Comparison of ENCODE assay signal across 11 cellular contexts in the genomic region with DNA sequence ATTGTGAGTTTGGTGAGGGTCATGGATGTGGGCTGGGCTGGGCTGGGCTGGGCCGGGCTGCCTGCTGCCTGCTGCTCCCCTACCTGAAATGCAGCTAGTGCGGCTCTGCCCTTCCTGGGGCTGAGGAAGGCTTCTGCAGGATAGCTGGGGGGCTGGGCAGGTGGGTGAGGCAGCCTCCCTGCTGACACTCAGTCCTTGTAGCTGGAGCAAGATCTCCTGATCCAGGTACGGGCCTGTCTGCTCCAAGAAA. TPM values are rescaled to one million over a fixed set of nuclear protein-coding genes. Genes with fewer than 3 reads are reported as not detected.
DNase-seq lines count a peak whose midpoint lies in the region; ATAC-seq, FAIRE-seq and TF ChIP-seq lines count a peak whose summit lies in the region.
"Had no signal": no experiment of that assay in that cellular context is flagged by ENCODE, and none has a peak within 500 bp of the region (broad histone marks: within the 10 kb centered on the region; RNA-seq: fewer than 3 reads in every experiment).

No MANE protein-coding gene starts in this region.

- H3K36me3 Mint-ChIP-seq in CD4-positive, CD25-positive, alpha-beta regulatory T cell, result peaks cover 27% of the 10 kb centered on the region
- H3K36me3 Mint-ChIP-seq in activated naive CD8-positive, alpha-beta T cell treated with anti-CD3 and anti-CD28 coated beads, Interleukin-2, amount 10 ng/mL, durations not matched to agents 7 days and 5 days, result peaks cover 27% of the 10 kb centered on the region

- no peaks in the 10 kb centered on the region for H3K27me3 Mint-ChIP-seq in CD4-positive, CD25-positive, alpha-beta regulatory T cell
- H3K27me3 Mint-ChIP-seq in activated naive CD8-positive, alpha-beta T cell treated with anti-CD3 and anti-CD28 coated beads, Interleukin-2, amount 10 ng/mL, durations not matched to agents 7 days and 5 days, result no peaks in the 10 kb centered on the region

- CTCF ChIA-PET in HepG2 (lab: Yijun Ruan, JAX; ENCODE audit: low intra/inter-chr PET ratio, low total read pairs), result no interaction called here

- H3K36me3 ChIP-seq in CD4-positive, CD25-positive, alpha-beta regulatory T cell (ENCODE audit: control insufficient read depth, insufficient read depth, low read length), result peaks cover 36% of the 10 kb centered on the region
- H3K36me3 ChIP-seq in HUES48 (ENCODE audit: control insufficient read depth, insufficient read depth, low read length) (peaks cover 38% of the 10 kb centered on the region), HepG2 (replicated peaks in 1 of 2; ENCODE audit: control insufficient read depth in 1 of 2, insufficient read depth in 2 of 2, low read length in 2 of 2) (peaks cover 23 to 35% of the 10 kb centered on the region in 2 experiments)

- H3K4me1 Mint-ChIP-seq in CD4-positive, CD25-positive, alpha-beta regulatory T cell, result peaks cover 16 to 49% (median 33%) of the 10 kb centered on the region in 4 donors
- H3K4me1 Mint-ChIP-seq in activated naive CD8-positive, alpha-beta T cell treated with anti-CD3 and anti-CD28 coated beads, Interleukin-2, amount 10 ng/mL, durations not matched to agents 7 days and 5 days, result peaks cover 39% of the 10 kb centered on the region

- no peak overlapping the region for H3K27ac ChIP-seq in CD4-positive, CD25-positive, alpha-beta regulatory T cell (ENCODE audit: insufficient read depth, low read length, poor library complexity, severe bottlenecking)
- H3K27ac ChIP-seq in HUES48 (ENCODE audit: low read depth, low read length), result peak overlapping the region; percentile 81
- no peak overlapping the region for H3K27ac ChIP-seq in HepG2 (ENCODE audit: extremely low read length, insufficient read depth, low read length)
- H3K27ac ChIP-seq: thyroid gland had no signal

- peak overlapping the region in 1 of 3 donors; percentile 62 for H3K27ac Mint-ChIP-seq in CD4-positive, CD25-positive, alpha-beta regulatory T cell
- H3K27ac Mint-ChIP-seq in activated naive CD8-positive, alpha-beta T cell treated with anti-CD3 and anti-CD28 coated beads, Interleukin-2, amount 10 ng/mL, durations not matched to agents 7 days and 5 days, result no peak overlapping the region

- intact Hi-C loops in HepG2 (cut with micrococcal nuclease; ENCODE audit: unreplicated experiment), result no loop called here

- TF ChIP-seq CTCF in HepG2 (CRISPR knock-in tag; IDR thresholded peaks at IDR 0.05), result no peak

- TF ChIP-seq POLR2A in HepG2 (IDR thresholded peaks at IDR 0.05; ENCODE audit: insufficient read depth in 1 of 2, low read depth in 2 of 2, low read length in 2 of 2) (no peak), GM12891 (IDR thresholded peaks at IDR 0.05; ENCODE audit: low read depth, low read length) (no peak)

- H3K4me3 ChIP-seq in CD4-positive, CD25-positive, alpha-beta regulatory T cell (ENCODE audit: low read depth, low read length), result no peak overlapping the region
- peak overlapping the region; percentile 55; the same call in 1 of the 2 replicates for H3K4me3 ChIP-seq in HUES48 (ENCODE audit: low read depth, low read length)
- peak overlapping the region in 1 of 3 experiments; percentile 50; a peak in 1 of 6 replicates for H3K4me3 ChIP-seq in HepG2 (replicated peaks in 1 of 3; ENCODE audit: insufficient read depth in 1 of 3, low read depth in 2 of 3, low read length in 3 of 3)
- H3K4me3 ChIP-seq: thyroid gland had no signal

- H2AFZ ChIP-seq in HepG2 (ENCODE audit: low read length), result no peak overlapping the region

- no peak overlapping the region for H3K9ac ChIP-seq in HUES48 (ENCODE audit: low read depth, low read length)
- peak overlapping the region; percentile 16; the same call in 1 of the 2 replicates for H3K9ac ChIP-seq in HepG2 (ENCODE audit: insufficient read depth, low read depth, low read length)

- FAIRE-seq in HepG2 (lab: Jason Lieb, UNC) (no peak), GM12891 (lab: Jason Lieb, UNC) (no peak)
- FAIRE-seq: frontal cortex, GM12892 had no signal

- H3K9me3 Mint-ChIP-seq in CD4-positive, CD25-positive, alpha-beta regulatory T cell, result no peaks in the 10 kb centered on the region
- H3K9me3 Mint-ChIP-seq in activated naive CD8-positive, alpha-beta T cell treated with anti-CD3 and anti-CD28 coated beads, Interleukin-2, amount 10 ng/mL, durations not matched to agents 7 days and 5 days, result no peaks in the 10 kb centered on the region

- peaks cover 44% of the 10 kb centered on the region for H3K4me1 ChIP-seq in CD4-positive, CD25-positive, alpha-beta regulatory T cell (ENCODE audit: control insufficient read depth, insufficient read depth, low read length, poor library complexity, severe bottlenecking)
- H3K4me1 ChIP-seq in HUES48 (ENCODE audit: control insufficient read depth, insufficient read depth, low read length) (peaks cover 38% of the 10 kb centered on the region), HepG2 (ENCODE audit: insufficient read depth, low read length) (peaks cover 57% of the 10 kb centered on the region)

- H3K9me3 ChIP-seq in CD4-positive, CD25-positive, alpha-beta regulatory T cell (ENCODE audit: control insufficient read depth in 2 of 2, low read length in 2 of 2), result no peaks in the 10 kb centered on the region
- no peaks in the 10 kb centered on the region for H3K9me3 ChIP-seq in HUES48 (ENCODE audit: control insufficient read depth, insufficient read depth, low read length)
- no peaks in the 10 kb centered on the region for H3K9me3 ChIP-seq in HepG2 (ENCODE audit: low read length)
- H3K9me3 ChIP-seq: thyroid gland had no signal

- BruUV-seq in HepG2 (replicated peaks; lab: Mats Ljungman, UMichigan), result no TSS peak

- H3K4me2 ChIP-seq in HepG2 (ENCODE audit: low read depth, low read length), result peak overlapping the region; percentile 97

- ATAC-seq in CD4-positive, CD25-positive, alpha-beta regulatory T cell (ENCODE audit: low read depth in 2 of 2), result no peak
- ATAC-seq in activated naive CD8-positive, alpha-beta T cell treated with anti-CD3 and anti-CD28 coated beads, Interleukin-2, amount 10 ng/mL, durations not matched to agents 7 days and 5 days (ENCODE audit: low read depth), result no peak
- peak; percentile 1; the same call in 2 of the 3 replicates for ATAC-seq in HepG2
- no peak for ATAC-seq in GM18907 (IDR thresholded peaks at IDR 0.05; ENCODE audit: unreplicated experiment)
- ATAC-seq in GM18517 (IDR thresholded peaks at IDR 0.05; ENCODE audit: unreplicated experiment), result no peak

- TF ChIP-seq RAD21 in HepG2 (CRISPR knock-in tag; IDR thresholded peaks at IDR 0.05), result no peak

- TF ChIP-seq EP300 in HepG2 (IDR thresholded peaks at IDR 0.05; ENCODE audit: low read depth in 2 of 2, low read length in 2 of 2) (no peak), HepG2 (CRISPR knock-in tag; IDR thresholded peaks at IDR 0.05; ENCODE audit: borderline replicate concordance) (no peak)

- in situ Hi-C loops in HepG2 (cut with HindIII; ENCODE audit: extremely low pct_ligation_motif_present, low pct_unique_long_range_greater_than_20kb), result no loop called here

- peaks cover 60% of the 10 kb centered on the region for H4K20me1 ChIP-seq in HepG2 (ENCODE audit: insufficient read depth, low read length)

- POLR2A ChIA-PET in activated naive CD8-positive, alpha-beta T cell treated with anti-CD3 and anti-CD28 coated beads, Interleukin-2, amount 10 ng/mL, durations not matched to agents 7 days and 5 days (lab: Charles Lee), result interaction anchor here (1.3 kb wide), 1 partner anchor 249 kb away, joined by 3 read pairs; no protein-coding TSS in a partner anchor
- POLR2A ChIA-PET in HepG2 (lab: Yijun Ruan, JAX), result interaction anchor here (0.9 to 1.8 kb wide), 5 partner anchors 11 to 141 kb away, joined by 3 to 5 read pairs (median 4); a partner anchor contains a TSS

- 21% methylated on average over 2 of the region's 3 CpGs for WGBS in HepG2 (ENCODE audit: low lambda C conversion rate)

- H3K27me3 ChIP-seq in CD4-positive, CD25-positive, alpha-beta regulatory T cell (ENCODE audit: control insufficient read depth, insufficient read depth, low read length), result no peaks in the 10 kb centered on the region
- H3K27me3 ChIP-seq in HUES48 (ENCODE audit: control insufficient read depth, insufficient read depth, low read length), result no peaks in the 10 kb centered on the region
- H3K27me3 ChIP-seq in HepG2 (ENCODE audit: control insufficient read depth in 1 of 2, insufficient read depth in 2 of 2, low read length in 2 of 2), result peaks cover 4 to 17% of the 10 kb centered on the region in 2 experiments; a peak in 3 of 5 replicates
- H3K27me3 ChIP-seq: thyroid gland had no signal

- peaks cover 22% of the 10 kb centered on the region for H3K79me2 ChIP-seq in HepG2 (ENCODE audit: insufficient read depth, low read length)

- no peak for DNase-seq in CD4-positive, CD25-positive, alpha-beta regulatory T cell
- no peak for DNase-seq in activated naive CD8-positive, alpha-beta T cell treated with anti-CD3 and anti-CD28 coated beads, Interleukin-2, amount 10 ng/mL, durations not matched to agents 7 days and 5 days
- no peak for DNase-seq in HepG2 (ENCODE audit: low spot score)
- DNase-seq in GM12891 (ENCODE audit: insufficient read length, low spot score), result no peak
- DNase-seq in epidermal melanocyte (ENCODE audit: insufficient read length, low spot score), result no peak

- peak overlapping the region in 3 of 4 donors; percentile 3 to 99 (median 72) for H3K4me3 Mint-ChIP-seq in CD4-positive, CD25-positive, alpha-beta regulatory T cell
- peak overlapping the region; percentile 52 for H3K4me3 Mint-ChIP-seq in activated naive CD8-positive, alpha-beta T cell treated with anti-CD3 and anti-CD28 coated beads, Interleukin-2, amount 10 ng/mL, durations not matched to agents 7 days and 5 days

RNA-seq across cellular contexts. Expression of a gene that starts 4.7 kb away (rescaled TPM):
- 3,164 TPM for total RNA-seq in CD4-positive, CD25-positive, alpha-beta regulatory T cell
- 1,000 to 10,000 TPM; 3,297 to 6,519 (median 5,004) TPM for polyA plus RNA-seq in CD4-positive, CD25-positive, alpha-beta regulatory T cell
- 1,000 to 10,000 TPM; 2,631 to 2,711 TPM for total RNA-seq in activated naive CD8-positive, alpha-beta T cell treated with anti-CD3 and anti-CD28 coated beads, Interleukin-2, amount 10 ng/mL, durations not matched to agents 7 days and 5 days
- 2,988 and 3,233 TPM in 2 replicates for total RNA-seq in HepG2 (2016; rRNA removed; fragmentation: Illumina TruSeq; extraction: Trizol)
- total RNA-seq in HepG2 (2016; cell fraction: cytosol; rRNA removed; fragmentation: Illumina TruSeq; extraction: Trizol; ENCODE audit: low read depth), result 6,142 and 6,743 TPM in 2 replicates
- 3,074 and 3,414 TPM in 2 replicates for total RNA-seq in HepG2 (2016; cell fraction: insoluble cytoplasmic fraction; rRNA removed; fragmentation: Illumina TruSeq; extraction: Trizol)
- 8,788 and 9,254 TPM in 2 replicates for total RNA-seq in HepG2 (2016; cell fraction: membrane; rRNA removed; fragmentation: Illumina TruSeq; extraction: Trizol)
- total RNA-seq in HepG2 (2016; cell fraction: nucleus; rRNA removed; fragmentation: Illumina TruSeq; extraction: Trizol), result 1,061 and 1,137 TPM in 2 replicates
- polyA plus RNA-seq in HepG2 (2011; rRNA removed), result 4,411 and 5,523 TPM in 2 replicates
- polyA plus RNA-seq in HepG2 (2011; cell fraction: cytosol; rRNA removed), result 4,701 and 9,932 TPM in 2 replicates
- polyA plus RNA-seq in HepG2 (2011; cell fraction: nucleus; rRNA removed), result 3,101 and 3,317 TPM in 2 replicates
- polyA plus RNA-seq in HepG2 (2012), result 3,379 and 4,912 TPM in 2 replicates
- 8,773 and 9,300 TPM in 2 replicates for polyA plus RNA-seq in HepG2 (2016; cell fraction: cytosol; fragmentation: Illumina TruSeq; extraction: Trizol; ENCODE audit: low read depth)
- polyA plus RNA-seq in HepG2 (2016; cell fraction: insoluble cytoplasmic fraction; fragmentation: Illumina TruSeq; extraction: Trizol; ENCODE audit: low read depth), result 3,767 and 4,135 TPM in 2 replicates
- 9,832 and 9,939 TPM in 2 replicates for polyA plus RNA-seq in HepG2 (2016; cell fraction: membrane; fragmentation: Illumina TruSeq; extraction: Trizol; ENCODE audit: low read depth)
- polyA plus RNA-seq in HepG2 (2016; cell fraction: nucleus; fragmentation: Illumina TruSeq; extraction: Trizol; ENCODE audit: insufficient read depth, low read depth), result 2,257 and 2,556 TPM in 2 replicates
- 1,096 and 3,482 TPM in 2 replicates for polyA minus RNA-seq in HepG2 (2011; rRNA and poly(A)+ RNA removed; ENCODE audit: low replicate concordance)
- polyA minus RNA-seq in HepG2 (2011; cell fraction: cytosol; rRNA and poly(A)+ RNA removed), result 1,942 and 2,023 TPM in 2 replicates
- 448 and 516 TPM in 2 replicates for polyA minus RNA-seq in HepG2 (2011; cell fraction: nucleus; rRNA and poly(A)+ RNA removed)
- 4,929 TPM for polyA plus RNA-seq in GM12891 (2012; ENCODE audit: low read depth, missing spikeins)

RNA-seq across cellular contexts. Expression of a gene that starts 10.4 kb away (rescaled TPM):
- 0.69 TPM for total RNA-seq in CD4-positive, CD25-positive, alpha-beta regulatory T cell
- polyA plus RNA-seq in CD4-positive, CD25-positive, alpha-beta regulatory T cell, result under 1 TPM in 3 of 4 donors, not detected in 1; 0.11 to 0.81 (median 0.48) TPM
- total RNA-seq in activated naive CD8-positive, alpha-beta T cell treated with anti-CD3 and anti-CD28 coated beads, Interleukin-2, amount 10 ng/mL, durations not matched to agents 7 days and 5 days, result 1 to 10 TPM; 3.9 to 4.3 TPM
- total RNA-seq in HepG2 (2016; rRNA removed; fragmentation: Illumina TruSeq; extraction: Trizol), result not detected in 2 replicates
- total RNA-seq in HepG2 (2016; cell fraction: cytosol; rRNA removed; fragmentation: Illumina TruSeq; extraction: Trizol; ENCODE audit: low read depth), result not detected in 2 replicates
- 0.15 TPM in 1 of 2 replicates, not detected in the other for total RNA-seq in HepG2 (2016; cell fraction: insoluble cytoplasmic fraction; rRNA removed; fragmentation: Illumina TruSeq; extraction: Trizol)
- total RNA-seq in HepG2 (2016; cell fraction: membrane; rRNA removed; fragmentation: Illumina TruSeq; extraction: Trizol), result not detected in 2 replicates
- not detected in 2 replicates for total RNA-seq in HepG2 (2016; cell fraction: nucleus; rRNA removed; fragmentation: Illumina TruSeq; extraction: Trizol)
- polyA plus RNA-seq in HepG2 (2011; rRNA removed), result 0.59 and 2.1 TPM in 2 replicates
- 0.19 and 0.32 TPM in 2 replicates for polyA plus RNA-seq in HepG2 (2011; cell fraction: cytosol; rRNA removed)
- 4.5 and 6.2 TPM in 2 replicates for polyA plus RNA-seq in HepG2 (2011; cell fraction: nucleus; rRNA removed)
- polyA plus RNA-seq in HepG2 (2012), result 0.27 and 0.35 TPM in 2 replicates
- polyA plus RNA-seq in HepG2 (2016; cell fraction: cytosol; fragmentation: Illumina TruSeq; extraction: Trizol; ENCODE audit: low read depth), result not detected in 2 replicates
- not detected in 2 replicates for polyA plus RNA-seq in HepG2 (2016; cell fraction: insoluble cytoplasmic fraction; fragmentation: Illumina TruSeq; extraction: Trizol; ENCODE audit: low read depth)
- polyA plus RNA-seq in HepG2 (2016; cell fraction: membrane; fragmentation: Illumina TruSeq; extraction: Trizol; ENCODE audit: low read depth), result 0.06 TPM in 1 of 2 replicates, not detected in the other
- 0.52 and 1.2 TPM in 2 replicates for polyA plus RNA-seq in HepG2 (2016; cell fraction: nucleus; fragmentation: Illumina TruSeq; extraction: Trizol; ENCODE audit: insufficient read depth, low read depth)
- polyA minus RNA-seq in HepG2 (2011; rRNA and poly(A)+ RNA removed; ENCODE audit: low replicate concordance), result 0.58 and 25.2 TPM in 2 replicates
- polyA minus RNA-seq in HepG2 (2011; cell fraction: cytosol; rRNA and poly(A)+ RNA removed), result not detected in 2 replicates
- 0.26 and 0.99 TPM in 2 replicates for polyA minus RNA-seq in HepG2 (2011; cell fraction: nucleus; rRNA and poly(A)+ RNA removed)
- 22.2 TPM for polyA plus RNA-seq in GM12891 (2012; ENCODE audit: low read depth, missing spikeins)

RNA-seq across cellular contexts. Expression of a gene that starts 48.3 kb away (rescaled TPM):
- not detected for total RNA-seq in CD4-positive, CD25-positive, alpha-beta regulatory T cell
- polyA plus RNA-seq in CD4-positive, CD25-positive, alpha-beta regulatory T cell, result not detected
- not detected for total RNA-seq in activated naive CD8-positive, alpha-beta T cell treated with anti-CD3 and anti-CD28 coated beads, Interleukin-2, amount 10 ng/mL, durations not matched to agents 7 days and 5 days
- total RNA-seq in HepG2 (2016; rRNA removed; fragmentation: Illumina TruSeq; extraction: Trizol), result 19.7 and 37.6 TPM in 2 replicates
- 33.1 and 44.2 TPM in 2 replicates for total RNA-seq in HepG2 (2016; cell fraction: cytosol; rRNA removed; fragmentation: Illumina TruSeq; extraction: Trizol; ENCODE audit: low read depth)
- 22.9 and 38.8 TPM in 2 replicates for total RNA-seq in HepG2 (2016; cell fraction: insoluble cytoplasmic fraction; rRNA removed; fragmentation: Illumina TruSeq; extraction: Trizol)
- 21.1 and 25.9 TPM in 2 replicates for total RNA-seq in HepG2 (2016; cell fraction: membrane; rRNA removed; fragmentation: Illumina TruSeq; extraction: Trizol)
- total RNA-seq in HepG2 (2016; cell fraction: nucleus; rRNA removed; fragmentation: Illumina TruSeq; extraction: Trizol), result 32.6 and 36.8 TPM in 2 replicates
- 40.2 and 52.2 TPM in 2 replicates for polyA plus RNA-seq in HepG2 (2011; rRNA removed)
- 26.5 and 78.5 TPM in 2 replicates for polyA plus RNA-seq in HepG2 (2011; cell fraction: cytosol; rRNA removed)
- polyA plus RNA-seq in HepG2 (2011; cell fraction: nucleus; rRNA removed), result 52.0 and 101 TPM in 2 replicates
- polyA plus RNA-seq in HepG2 (2012), result 6.6 and 9.6 TPM in 2 replicates
- polyA plus RNA-seq in HepG2 (2016; cell fraction: cytosol; fragmentation: Illumina TruSeq; extraction: Trizol; ENCODE audit: low read depth), result 13.7 and 15.6 TPM in 2 replicates
- 23.0 and 24.6 TPM in 2 replicates for polyA plus RNA-seq in HepG2 (2016; cell fraction: insoluble cytoplasmic fraction; fragmentation: Illumina TruSeq; extraction: Trizol; ENCODE audit: low read depth)
- 18.2 and 22.6 TPM in 2 replicates for polyA plus RNA-seq in HepG2 (2016; cell fraction: membrane; fragmentation: Illumina TruSeq; extraction: Trizol; ENCODE audit: low read depth)
- polyA plus RNA-seq in HepG2 (2016; cell fraction: nucleus; fragmentation: Illumina TruSeq; extraction: Trizol; ENCODE audit: insufficient read depth, low read depth), result 75.4 and 78.7 TPM in 2 replicates
- 0.12 and 80.3 TPM in 2 replicates for polyA minus RNA-seq in HepG2 (2011; rRNA and poly(A)+ RNA removed; ENCODE audit: low replicate concordance)
- 12.5 and 17.6 TPM in 2 replicates for polyA minus RNA-seq in HepG2 (2011; cell fraction: cytosol; rRNA and poly(A)+ RNA removed)
- polyA minus RNA-seq in HepG2 (2011; cell fraction: nucleus; rRNA and poly(A)+ RNA removed), result 3.5 and 4.8 TPM in 2 replicates
- polyA plus RNA-seq in GM12891 (2012; ENCODE audit: low read depth, missing spikeins), result 0.13 TPM

RNA-seq across cellular contexts. Expression of a gene that starts 57.0 kb away (rescaled TPM):
- total RNA-seq in CD4-positive, CD25-positive, alpha-beta regulatory T cell, result 184 TPM
- polyA plus RNA-seq in CD4-positive, CD25-positive, alpha-beta regulatory T cell, result 10 to 100 TPM; 34.4 to 41.4 (median 38.1) TPM
- total RNA-seq in activated naive CD8-positive, alpha-beta T cell treated with anti-CD3 and anti-CD28 coated beads, Interleukin-2, amount 10 ng/mL, durations not matched to agents 7 days and 5 days, result 100 to 1,000 TPM; 112 to 113 TPM
- 63.9 and 136 TPM in 2 replicates for total RNA-seq in HepG2 (2016; rRNA removed; fragmentation: Illumina TruSeq; extraction: Trizol)
- total RNA-seq in HepG2 (2016; cell fraction: cytosol; rRNA removed; fragmentation: Illumina TruSeq; extraction: Trizol; ENCODE audit: low read depth), result 47.1 and 47.6 TPM in 2 replicates
- 54.6 and 131 TPM in 2 replicates for total RNA-seq in HepG2 (2016; cell fraction: insoluble cytoplasmic fraction; rRNA removed; fragmentation: Illumina TruSeq; extraction: Trizol)
- 46.3 and 47.0 TPM in 2 replicates for total RNA-seq in HepG2 (2016; cell fraction: membrane; rRNA removed; fragmentation: Illumina TruSeq; extraction: Trizol)
- total RNA-seq in HepG2 (2016; cell fraction: nucleus; rRNA removed; fragmentation: Illumina TruSeq; extraction: Trizol), result 148 and 166 TPM in 2 replicates
- polyA plus RNA-seq in HepG2 (2011; rRNA removed), result 66.0 and 77.5 TPM in 2 replicates
- 41.6 and 46.2 TPM in 2 replicates for polyA plus RNA-seq in HepG2 (2011; cell fraction: cytosol; rRNA removed)
- 327 and 378 TPM in 2 replicates for polyA plus RNA-seq in HepG2 (2011; cell fraction: nucleus; rRNA removed)
- polyA plus RNA-seq in HepG2 (2012), result 69.0 and 72.2 TPM in 2 replicates
- polyA plus RNA-seq in HepG2 (2016; cell fraction: cytosol; fragmentation: Illumina TruSeq; extraction: Trizol; ENCODE audit: low read depth), result 8.2 and 9.5 TPM in 2 replicates
- polyA plus RNA-seq in HepG2 (2016; cell fraction: insoluble cytoplasmic fraction; fragmentation: Illumina TruSeq; extraction: Trizol; ENCODE audit: low read depth), result 43.3 and 56.0 TPM in 2 replicates
- polyA plus RNA-seq in HepG2 (2016; cell fraction: membrane; fragmentation: Illumina TruSeq; extraction: Trizol; ENCODE audit: low read depth), result 16.9 and 17.6 TPM in 2 replicates
- polyA plus RNA-seq in HepG2 (2016; cell fraction: nucleus; fragmentation: Illumina TruSeq; extraction: Trizol; ENCODE audit: insufficient read depth, low read depth), result 304 and 336 TPM in 2 replicates
- 76.1 and 106 TPM in 2 replicates for polyA minus RNA-seq in HepG2 (2011; rRNA and poly(A)+ RNA removed; ENCODE audit: low replicate concordance)
- 59.0 and 61.6 TPM in 2 replicates for polyA minus RNA-seq in HepG2 (2011; cell fraction: cytosol; rRNA and poly(A)+ RNA removed)
- 140 and 143 TPM in 2 replicates for polyA minus RNA-seq in HepG2 (2011; cell fraction: nucleus; rRNA and poly(A)+ RNA removed)
- 54.3 TPM for polyA plus RNA-seq in GM12891 (2012; ENCODE audit: low read depth, missing spikeins)

Comparison
In these comparisons a context has a peak if more than half of its experiments do, and no peak if none do; other contexts are left out.
1. RNA of a gene that starts 48.3 kb away (total RNA-seq): 19.7 to 44.2 TPM in HepG2; not detected in CD4-positive, CD25-positive, alpha-beta regulatory T cell (single experiment) and not detected in activated naive CD8-positive, alpha-beta T cell treated with anti-CD3 and anti-CD28 coated beads, Interleukin-2, amount 10 ng/mL, durations not matched to agents 7 days and 5 days; every median in the first group is over 10 times any median in the second.